Comparison of ENCODE assay signal across 8 cellular contexts in the genomic region with DNA sequence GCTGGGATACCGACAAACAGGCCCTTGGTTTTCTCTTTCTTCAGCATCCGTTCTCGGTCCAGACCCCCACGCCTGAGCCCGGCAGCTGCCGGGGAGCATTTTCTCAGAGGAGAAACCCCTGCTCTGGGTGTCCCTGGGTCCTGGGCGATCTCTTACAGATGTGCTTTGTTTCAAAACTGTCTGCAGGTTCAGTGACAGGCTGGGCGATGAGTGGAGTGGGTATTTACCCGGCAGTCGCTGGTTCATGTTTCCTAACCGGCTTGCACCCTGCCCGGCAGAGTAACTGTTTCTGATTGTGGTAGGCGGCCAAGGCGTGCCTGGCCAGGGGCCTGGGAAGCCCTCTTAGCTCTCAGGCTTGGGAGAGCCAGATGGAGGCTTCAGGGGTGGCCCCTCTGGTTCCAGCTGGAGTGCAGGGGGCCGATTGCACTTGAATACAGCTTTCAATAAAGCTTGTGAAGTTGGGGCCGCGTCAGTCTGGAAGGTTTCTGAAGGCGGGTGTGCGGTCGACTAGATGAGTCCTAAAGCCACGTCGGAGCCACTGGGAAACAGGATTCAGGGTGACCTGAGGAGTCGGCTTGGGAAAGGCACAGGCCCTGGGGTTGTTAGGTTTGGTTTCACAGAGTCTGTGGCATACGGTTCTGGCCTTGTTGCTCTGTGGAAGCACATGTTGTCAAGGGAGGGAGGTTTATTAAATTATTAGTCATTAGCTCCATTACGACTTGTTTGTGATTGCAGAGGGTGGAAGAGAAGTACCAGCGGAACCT. TPM values are rescaled to one million over a fixed set of nuclear protein-coding genes. Genes with fewer than 3 reads are reported as not detected.
DNase-seq lines count a peak whose midpoint lies in the region; ATAC-seq and TF ChIP-seq lines count a peak whose summit lies in the region.

No MANE protein-coding gene starts in this region.

- H3K27ac Mint-ChIP-seq in CD8-positive, alpha-beta T cell, result no peak overlapping the region

- peak overlapping the region; percentile 88 for H3K4me3 Mint-ChIP-seq in CD8-positive, alpha-beta T cell

- no peak overlapping the region for H2AFZ ChIP-seq in neuron (ENCODE audit: low read depth, low read length)

- TF ChIP-seq CTCF in CD8-positive, alpha-beta T cell (IDR thresholded peaks at IDR 0.05), result no peak
- no peak for TF ChIP-seq CTCF in Panc1 (IDR thresholded peaks at IDR 0.05)

- no peaks in the 10 kb centered on the region for H3K27me3 ChIP-seq in CD8-positive, alpha-beta T cell (ENCODE audit: insufficient read depth, low read length)
- no peaks in the 10 kb centered on the region for H3K27me3 ChIP-seq in Panc1 (ENCODE audit: control insufficient read depth, insufficient read depth, low read length)
- H3K27me3 ChIP-seq in esophagus (ENCODE audit: control insufficient read depth in 1 of 2, insufficient read depth in 2 of 2, low read length in 2 of 2), result no peaks in the 10 kb centered on the region
- no peaks in the 10 kb centered on the region for H3K27me3 ChIP-seq in neuron (ENCODE audit: insufficient read depth, low read length)

- peak overlapping the region; percentile 30 for H3K4me3 ChIP-seq in CD8-positive, alpha-beta T cell (ENCODE audit: low read depth, low read length)
- H3K4me3 ChIP-seq in Panc1 (ENCODE audit: low read depth in 2 of 2, low read length in 2 of 2), result peak overlapping the region; percentile 59 to 87
- H3K4me3 ChIP-seq in esophagus (ENCODE audit: low read depth in 1 of 2, low read length in 2 of 2), result peak overlapping the region; percentile 69 to 91
- H3K4me3 ChIP-seq in neuron (ENCODE audit: low read length), result peak overlapping the region; percentile 87

- 38 to 53% methylated on average over 26 of the region's 26 CpGs for WGBS in esophagus, 2 donors

- POLR2A ChIA-PET in CD8-positive, alpha-beta T cell (lab: Charles Lee), result interaction anchor here (1.8 kb wide), 1 partner anchor 18 kb away, joined by 5 read pairs; no protein-coding TSS in a partner anchor
- POLR2A ChIA-PET in Panc1 (lab: Charles Lee) (interaction anchor here (0.8 to 0.9 kb wide), 2 partner anchors 10 to 13 kb away, joined by 3 read pairs; no protein-coding TSS in a partner anchor), HEK293T (lab: Yijun Ruan, JAX) (interaction anchor here (1.2 kb wide), 1 partner anchor 56 kb away, joined by 4 read pairs; no protein-coding TSS in a partner anchor)

- H3K27ac ChIP-seq in CD8-positive, alpha-beta T cell (ENCODE audit: low read depth, low read length), result no peak overlapping the region
- H3K27ac ChIP-seq in Panc1 (ENCODE audit: low read length) (peak overlapping the region; percentile 99), esophagus (ENCODE audit: low read depth in 2 of 2, low read length in 1 of 2) (peak overlapping the region; percentile 81 to 91)

- CTCF ChIA-PET in CD8-positive, alpha-beta T cell (lab: Charles Lee), result interaction anchor here (1.1 to 5.6 kb wide), 3 partner anchors 12 to 65 kb away, joined by 3 to 29 read pairs (median 11); no protein-coding TSS in a partner anchor
- CTCF ChIA-PET in Panc1 (lab: Charles Lee), result interaction anchor here (0.9 kb wide), 1 partner anchor 61 kb away, joined by 4 read pairs; no protein-coding TSS in a partner anchor
- CTCF ChIA-PET in HEK293T (lab: Yijun Ruan, JAX), result interaction anchor here (0.6 kb wide), 1 partner anchor 43 kb away, joined by 3 read pairs; no protein-coding TSS in a partner anchor

- ATAC-seq in CD8-positive, alpha-beta T cell, result no peak
- no peak for ATAC-seq in Panc1
- no peak for ATAC-seq in HG02588 (IDR thresholded peaks at IDR 0.05; ENCODE audit: unreplicated experiment)
- no peak for ATAC-seq in GM21447 (IDR thresholded peaks at IDR 0.05; ENCODE audit: unreplicated experiment)

- no peaks in the 10 kb centered on the region for H3K36me3 ChIP-seq in CD8-positive, alpha-beta T cell (ENCODE audit: insufficient read depth, low read length)
- H3K36me3 ChIP-seq in Panc1 (ENCODE audit: control insufficient read depth, insufficient read depth, low read length) (peaks cover 7% of the 10 kb centered on the region; the same call in 1 of the 2 replicates), esophagus (ENCODE audit: control insufficient read depth in 2 of 2, insufficient read depth in 2 of 2, low read length in 1 of 2) (peaks cover 0 to 20% of the 10 kb centered on the region in 2 donors), neuron (ENCODE audit: insufficient read depth, low read length) (peaks cover 28% of the 10 kb centered on the region)

- H3K9me3 ChIP-seq in CD8-positive, alpha-beta T cell (ENCODE audit: low read length), result no peaks in the 10 kb centered on the region
- no peaks in the 10 kb centered on the region for H3K9me3 ChIP-seq in Panc1 (ENCODE audit: control insufficient read depth, insufficient read depth, low read depth, low read length)
- H3K9me3 ChIP-seq in esophagus (ENCODE audit: control insufficient read depth in 2 of 2, insufficient read depth in 1 of 2, low read depth in 1 of 2, low read length in 1 of 2), result no peaks in the 10 kb centered on the region
- peaks cover 7% of the 10 kb centered on the region for H3K9me3 ChIP-seq in neuron (ENCODE audit: low read length)

- no peaks in the 10 kb centered on the region for H3K9me3 Mint-ChIP-seq in CD8-positive, alpha-beta T cell

- H3K4me1 Mint-ChIP-seq in CD8-positive, alpha-beta T cell (ENCODE audit: low read depth), result peaks cover 25% of the 10 kb centered on the region

- intact Hi-C loops in CD8-positive, alpha-beta T cell (cut with DNase I, micrococcal nuclease), result loop anchor here in 1 of 2 experiments (10.0 kb wide), 1 partner anchor 448 kb away; no protein-coding TSS in a partner anchor
- intact Hi-C loops in Panc1 (cut with micrococcal nuclease; ENCODE audit: unreplicated experiment), result loop anchor here (5.0 kb wide), 1 partner anchor 61 kb away; no protein-coding TSS in a partner anchor

- BruUV-seq in Panc1 (replicated peaks; lab: Mats Ljungman, UMichigan), result no TSS peak

- H3K36me3 Mint-ChIP-seq in CD8-positive, alpha-beta T cell, result no peaks in the 10 kb centered on the region

- in situ Hi-C loops in Panc1 (cut with HindIII; ENCODE audit: low pct_unique_long_range_greater_than_20kb, low sequenced_read_pairs), result no loop called here

- peaks cover 11% of the 10 kb centered on the region for H3K4me1 ChIP-seq in CD8-positive, alpha-beta T cell (ENCODE audit: insufficient read depth, low read length)
- H3K4me1 ChIP-seq in Panc1 (ENCODE audit: control insufficient read depth, insufficient read depth, low read length), result peaks cover 42% of the 10 kb centered on the region
- H3K4me1 ChIP-seq in esophagus (ENCODE audit: control insufficient read depth in 2 of 2, insufficient read depth in 2 of 2, low read length in 1 of 2), result peaks cover 11 to 33% of the 10 kb centered on the region in 2 donors
- peaks cover 49% of the 10 kb centered on the region for H3K4me1 ChIP-seq in neuron (ENCODE audit: insufficient read depth, low read length)

- no peak for DNase-seq in CD8-positive, alpha-beta T cell
- DNase-seq in Panc1 (ENCODE audit: low read depth, low spot score), result no peak
- DNase-seq in T1000 (lab: John Stamatoyannopoulos, UW), result no peak
- DNase-seq in HEK293T (ENCODE audit: extremely low spot score), result no peak

- no peaks in the 10 kb centered on the region for H3K27me3 Mint-ChIP-seq in CD8-positive, alpha-beta T cell (ENCODE audit: low read depth)

TF ChIP-seq in HEK293T, 16 proteins besides CTCF, POLR2A, EP300 and RAD21:
- TF ChIP-seq ARNT (IDR thresholded peaks at IDR 0.05) (no peak), CTBP1 (IDR thresholded peaks at IDR 0.05; ENCODE audit: borderline replicate concordance) (no peak), FOXA1 (IDR thresholded peaks at IDR 0.05) (no peak), BHLHE40 (IDR thresholded peaks at IDR 0.05; ENCODE audit: borderline replicate concordance) (no peak), FOXK2 (IDR thresholded peaks at IDR 0.05) (no peak), LEF1 (IDR thresholded peaks at IDR 0.05; ENCODE audit: borderline replicate concordance) (no peak)
- TF ChIP-seq, protein P1, sequence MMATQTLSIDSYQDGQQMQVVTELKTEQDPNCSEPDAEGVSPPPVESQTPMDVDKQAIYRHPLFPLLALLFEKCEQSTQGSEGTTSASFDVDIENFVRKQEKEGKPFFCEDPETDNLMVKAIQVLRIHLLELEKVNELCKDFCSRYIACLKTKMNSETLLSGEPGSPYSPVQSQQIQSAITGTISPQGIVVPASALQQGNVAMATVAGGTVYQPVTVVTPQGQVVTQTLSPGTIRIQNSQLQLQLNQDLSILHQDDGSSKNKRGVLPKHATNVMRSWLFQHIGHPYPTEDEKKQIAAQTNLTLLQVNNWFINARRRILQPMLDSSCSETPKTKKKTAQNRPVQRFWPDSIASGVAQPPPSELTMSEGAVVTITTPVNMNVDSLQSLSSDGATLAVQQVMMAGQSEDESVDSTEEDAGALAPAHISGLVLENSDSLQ (IDR thresholded peaks at IDR 0.05), result no peak

RNA-seq across cellular contexts. Expression of a gene that starts 1.4 kb away (rescaled TPM):
- 1 to 10 TPM; 8.5 to 9.1 TPM for total RNA-seq in CD8-positive, alpha-beta T cell
- total RNA-seq in Panc1 (2021; ENCODE audit: unreplicated experiment), result 125 TPM
- 117 TPM for polyA plus RNA-seq in Panc1 (2012; ENCODE audit: insufficient read length)
- polyA plus RNA-seq in esophagus, result 100 to 1,000 TPM in 1 of 2 donors, 10 to 100 TPM in 1; 91.2 to 107 TPM

RNA-seq across cellular contexts. Expression of a gene that starts 44.7 kb away (rescaled TPM):
- total RNA-seq in CD8-positive, alpha-beta T cell, result 10 to 100 TPM; 10.6 to 11.5 TPM
- 43.7 TPM for total RNA-seq in Panc1 (2021; ENCODE audit: unreplicated experiment)
- polyA plus RNA-seq in Panc1 (2012; ENCODE audit: insufficient read length), result 39.1 TPM
- polyA plus RNA-seq in esophagus, result 10 to 100 TPM; 21.5 to 26.7 TPM

Comparison
In these comparisons a context has a peak if more than half of its experiments do, and no peak if none do; other contexts are left out.
1. H3K4me3 ChIP-seq: peak in every context shown above with its lines; median percentile 87 in neuron; 80 in esophagus; 73 in Panc1; 30 in CD8-positive, alpha-beta T cell.
2. RNA of a gene that starts 1.4 kb away (total RNA-seq): 125 TPM in Panc1 (single experiment); 8.5 to 9.1 TPM in CD8-positive, alpha-beta T cell; every median in the first group is over 10 times any median in the second.